Comparison of ENCODE assay signal across 13 cellular contexts in the genomic region with DNA sequence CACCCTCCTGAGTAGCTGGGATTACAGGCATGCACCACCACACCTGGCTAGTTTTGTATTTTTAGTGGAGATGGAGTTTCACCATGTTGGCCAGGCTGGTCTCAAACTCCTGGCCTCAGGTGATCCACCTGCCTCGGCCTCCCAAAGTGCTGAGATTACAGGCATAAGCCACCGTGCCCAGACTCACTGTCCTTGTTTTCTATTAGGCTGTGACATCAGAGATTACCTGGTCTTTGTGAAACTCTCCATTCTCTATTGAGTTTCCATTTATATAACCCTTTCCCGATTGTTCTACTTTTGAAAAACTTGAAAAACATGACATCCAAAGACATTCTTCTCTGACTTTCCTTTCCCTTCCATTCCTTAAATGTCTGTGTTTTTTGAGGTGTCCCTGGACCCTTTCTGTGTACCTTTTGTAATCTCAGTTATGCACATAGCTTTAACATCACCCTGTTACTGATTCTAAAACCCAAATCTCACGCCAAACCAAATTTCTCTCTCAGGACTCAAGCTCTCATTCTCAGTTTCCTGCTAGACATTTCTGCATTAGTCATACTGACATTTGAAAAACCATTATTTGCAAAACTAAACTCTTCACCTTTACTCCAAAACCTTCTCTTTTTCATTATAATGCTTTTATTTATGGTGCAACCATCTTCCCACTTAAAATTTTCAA.
DNase-seq lines count a peak whose midpoint lies in the region; ATAC-seq lines count a peak whose summit lies in the region.
"Had no signal": no experiment of that assay in that cellular context is flagged by ENCODE, and none has a peak within 500 bp of the region (broad histone marks: within the 10 kb centered on the region; RNA-seq: fewer than 3 reads in every experiment).

No MANE protein-coding gene starts in this region.

- peak; percentile 81 for ATAC-seq in GM18498 (IDR thresholded peaks at IDR 0.05; ENCODE audit: unreplicated experiment)
- peak; percentile 69 for ATAC-seq in GM19438 (IDR thresholded peaks at IDR 0.05; ENCODE audit: low read depth, unreplicated experiment)
- peak; percentile 77 for ATAC-seq in HG02642 (IDR thresholded peaks at IDR 0.05; ENCODE audit: poor library complexity, unreplicated experiment)
- peak; percentile 54 for ATAC-seq in HG03342 (IDR thresholded peaks at IDR 0.05; ENCODE audit: unreplicated experiment)
- ATAC-seq: activated T-helper 17 cell treated with anti-CD3 and anti-CD28 coated beads, Interleukin-2, amount 50 U/mL, for 72 hours; left ventricle myocardium superior had no signal

- DNase-seq in Kasumi-1 (lab: John Stamatoyannopoulos, UW) (no peak), NOMO-1 treated with DMSO at 0.1 percent for 48 hours (lab: John Stamatoyannopoulos, UW; ENCODE audit: unreplicated experiment) (no peak), glomerular visceral epithelial cell (ENCODE audit: extremely low spot score) (no peak)
- no peak for DNase-seq in stimulated activated naive CD4-positive, alpha-beta T cell (lab: John Stamatoyannopoulos, UW)
- DNase-seq: activated CD4-positive, CD25-positive, alpha-beta regulatory T cell treated with anti-CD3 and anti-CD28 coated beads, Interleukin-2, amount 50 U/mL, for 72 hours; brain microvascular endothelial cell; endodermal cell; left ventricle myocardium superior had no signal
